Comparison of ENCODE assay signal across 9 cellular contexts in genomic region chr12:57815177-57816000, GRCh38. TPM values are rescaled to one million over a fixed set of nuclear protein-coding genes. Genes with fewer than 3 reads are reported as not detected.
DNase-seq lines count a peak whose midpoint lies in the region; ATAC-seq, FAIRE-seq and TF ChIP-seq lines count a peak whose summit lies in the region.
"Had no signal": no experiment of that assay in that cellular context is flagged by ENCODE, and none has a peak within 500 bp of the region (broad histone marks: within the 10 kb centered on the region; RNA-seq: fewer than 3 reads in every experiment).

No MANE protein-coding gene starts in this region.

- no peaks in the 10 kb centered on the region for H4K20me1 ChIP-seq in OCI-LY1 (ENCODE audit: insufficient read depth, low read length)

- no peaks in the 10 kb centered on the region for H3K27me3 ChIP-seq in H7 (ENCODE audit: control insufficient read depth, insufficient read depth, low read length)
- no peaks in the 10 kb centered on the region for H3K27me3 ChIP-seq in OCI-LY1 (ENCODE audit: insufficient read depth, low read length)
- H3K27me3 ChIP-seq in MG63, result no peaks in the 10 kb centered on the region

- H3K4me3 ChIP-seq in AG10803 (ENCODE audit: low read length) (no peak overlapping the region), H7 (ENCODE audit: insufficient read depth, low read depth, low read length) (no peak overlapping the region), OCI-LY1 (ENCODE audit: low read depth, low read length, poor library complexity, severe bottlenecking) (no peak overlapping the region), fibroblast of the aortic adventitia (ENCODE audit: low read depth, low read length) (no peak overlapping the region), MG63 (no peak overlapping the region)

- DNase-seq in AG10803 (ENCODE audit: low read depth), result no peak
- DNase-seq in H7, result peak; percentile 80
- DNase-seq in fibroblast of the aortic adventitia (ENCODE audit: low read depth), result no peak
- DNase-seq in MG63, result no peak
- DNase-seq in stimulated activated naive CD8-positive, alpha-beta T cell treated with anti-CD3 and anti-CD28 coated beads, Interleukin-15, Interleukin-2, amounts not matched to agents 100 U/mL and 50 U/mL, for 24 hours, result no peak
- no peak for DNase-seq in GM19239 (ENCODE audit: insufficient read length, low spot score)
- DNase-seq: activated naive CD8-positive, alpha-beta T cell treated with anti-CD3 and anti-CD28 coated beads for 36 hours had no signal

- TF ChIP-seq CTCF in AG10803 (conservative IDR thresholded peaks at IDR 0.05; ENCODE audit: low read length) (peak; percentile 6; the same call in 1 of the 2 replicates), OCI-LY1 (IDR thresholded peaks at IDR 0.05; ENCODE audit: low read length) (0 out of 2 replicates have a peak, but pooled peaks have one; percentile 6), fibroblast of the aortic adventitia (IDR thresholded peaks at IDR 0.05; ENCODE audit: insufficient read depth, low read length) (peak; percentile 12)

- ATAC-seq in GM18505 (IDR thresholded peaks at IDR 0.05; ENCODE audit: unreplicated experiment), result no peak
- no peak for ATAC-seq in stimulated activated naive CD8-positive, alpha-beta T cell treated with anti-CD3 and anti-CD28 coated beads, Interleukin-15, Interleukin-2, amounts not matched to agents 100 U/mL and 50 U/mL, for 24 hours

- H3K4me2 ChIP-seq in OCI-LY1 (ENCODE audit: low read length), result no peak overlapping the region

- no peak overlapping the region for H3K9ac ChIP-seq in OCI-LY1 (ENCODE audit: low read length)

- no peaks in the 10 kb centered on the region for H3K79me2 ChIP-seq in OCI-LY1 (ENCODE audit: insufficient read depth, low read length)

- no peaks in the 10 kb centered on the region for H3K9me2 ChIP-seq in OCI-LY1 (ENCODE audit: low read depth, low read length)

- no peaks in the 10 kb centered on the region for H3K9me3 ChIP-seq in OCI-LY1 (ENCODE audit: low read length)
- no peaks in the 10 kb centered on the region for H3K9me3 ChIP-seq in MG63

- TF ChIP-seq POLR2A in GM18505 (IDR thresholded peaks at IDR 0.05; ENCODE audit: borderline replicate concordance, extremely low read depth, insufficient read depth, insufficient read length), result no peak

- H3K27ac ChIP-seq in OCI-LY1 (ENCODE audit: low read depth, low read length, poor library complexity, severe bottlenecking), result no peak overlapping the region

- no peaks in the 10 kb centered on the region for H3K4me1 ChIP-seq in OCI-LY1 (ENCODE audit: insufficient read depth, low read length, severe bottlenecking)

- FAIRE-seq in GM19239 (lab: Jason Lieb, UNC), result no peak

- H2AFZ ChIP-seq in OCI-LY1 (ENCODE audit: low read length), result no peak overlapping the region

- no peaks in the 10 kb centered on the region for H3F3A ChIP-seq in OCI-LY1 (ENCODE audit: insufficient read depth, low read length)

- H3K36me3 ChIP-seq in H7 (replicated peaks; ENCODE audit: control insufficient read depth, insufficient read depth, low read length), result no peaks in the 10 kb centered on the region
- no peaks in the 10 kb centered on the region for H3K36me3 ChIP-seq in OCI-LY1 (ENCODE audit: insufficient read depth, low read length)
- H3K36me3 ChIP-seq in MG63, result peaks cover 22% of the 10 kb centered on the region

RNA-seq across cellular contexts. Expression of gene AVIL, which starts 3.1 kb away (rescaled TPM):
- 0.38 TPM in 1 of 2 replicates, not detected in the other for total RNA-seq in H7 (2014; rRNA removed; shearing (Covaris generic))
- total RNA-seq in fibroblast of the aortic adventitia (ENCODE audit: low replicate concordance), result 2.5 and 3.5 TPM in 2 replicates
- total RNA-seq in MG63 (2014; rRNA removed; shearing (Covaris generic); ENCODE audit: low replicate concordance), result 2.5 TPM in 1 of 2 replicates, not detected in the other

RNA-seq across cellular contexts. Expression of gene CTDSP2, which starts 31.1 kb away (rescaled TPM):
- total RNA-seq in H7 (2014; rRNA removed; shearing (Covaris generic)), result 59.3 and 74.2 TPM in 2 replicates
- 90.7 and 128 TPM in 2 replicates for total RNA-seq in fibroblast of the aortic adventitia (ENCODE audit: low replicate concordance)
- 73.2 and 73.3 TPM in 2 replicates for total RNA-seq in MG63 (2014; rRNA removed; shearing (Covaris generic); ENCODE audit: low replicate concordance)

RNA-seq across cellular contexts. Expression of gene TSFM, which starts 32.8 kb away (rescaled TPM):
- total RNA-seq in H7 (2014; rRNA removed; shearing (Covaris generic)), result 57.7 and 67.8 TPM in 2 replicates
- total RNA-seq in fibroblast of the aortic adventitia (ENCODE audit: low replicate concordance), result 16.2 and 19.9 TPM in 2 replicates
- 30.4 and 45.4 TPM in 2 replicates for total RNA-seq in MG63 (2014; rRNA removed; shearing (Covaris generic); ENCODE audit: low replicate concordance)

RNA-seq across cellular contexts. Expression of gene EEF1AKMT3, which starts 43.0 kb away (rescaled TPM):
- total RNA-seq in H7 (2014; rRNA removed; shearing (Covaris generic)), result 3.2 and 3.6 TPM in 2 replicates
- total RNA-seq in fibroblast of the aortic adventitia (ENCODE audit: low replicate concordance), result 3.9 and 6.6 TPM in 2 replicates
- 4.2 and 20.9 TPM in 2 replicates for total RNA-seq in MG63 (2014; rRNA removed; shearing (Covaris generic); ENCODE audit: low replicate concordance)

RNA-seq across cellular contexts. Expression of gene METTL1, which starts 43.5 kb away (rescaled TPM):
- 7.1 and 13.8 TPM in 2 replicates for total RNA-seq in H7 (2014; rRNA removed; shearing (Covaris generic))
- 9.7 and 10.5 TPM in 2 replicates for total RNA-seq in fibroblast of the aortic adventitia (ENCODE audit: low replicate concordance)
- total RNA-seq in MG63 (2014; rRNA removed; shearing (Covaris generic); ENCODE audit: low replicate concordance), result 10.0 and 33.6 TPM in 2 replicates
